Comparison of ENCODE assay signal across 10 cellular contexts in the genomic region with DNA sequence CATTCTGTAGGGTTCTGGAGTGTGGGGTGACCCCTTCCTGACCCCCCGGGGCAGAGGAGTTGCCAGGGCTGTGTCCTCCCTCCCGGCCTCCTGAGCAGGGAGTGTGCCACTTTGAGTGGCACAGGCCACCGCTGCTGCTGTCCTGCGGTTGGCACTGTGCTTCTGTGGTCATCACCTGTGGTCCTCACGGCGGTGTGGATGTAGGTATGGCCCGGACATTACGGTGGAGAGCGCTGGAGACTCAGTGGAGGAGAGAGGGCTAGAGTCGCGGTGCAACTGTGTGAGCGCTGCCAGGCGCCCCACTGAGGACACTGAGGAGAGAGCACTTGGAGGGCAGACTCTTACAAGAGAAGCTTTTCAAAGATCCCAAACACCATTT. TPM values are rescaled to one million over a fixed set of nuclear protein-coding genes. Genes with fewer than 3 reads are reported as not detected.
DNase-seq lines count a peak whose midpoint lies in the region; ATAC-seq and TF ChIP-seq lines count a peak whose summit lies in the region.
"Had no signal": no experiment of that assay in that cellular context is flagged by ENCODE, and none has a peak within 500 bp of the region (broad histone marks: within the 10 kb centered on the region; RNA-seq: fewer than 3 reads in every experiment).

No MANE protein-coding gene starts in this region.

- no peak for ATAC-seq in central memory CD8-positive, alpha-beta T cell (replicated peaks; ENCODE audit: extremely low read depth, poor library complexity, severe bottlenecking)
- ATAC-seq: HCT116; stimulated activated naive CD8-positive, alpha-beta T cell treated with anti-CD3 and anti-CD28 coated beads, Interleukin-15, Interleukin-2, amounts not matched to agents 100 U/mL and 50 U/mL, for 24 hours had no signal

- TF ChIP-seq CTCF in thyroid gland (IDR thresholded peaks at IDR 0.05), result no peak

- peaks cover 85% of the 10 kb centered on the region for H3K4me1 Mint-ChIP-seq in activated naive CD4-positive, alpha-beta T cell treated with anti-CD3 and anti-CD28 coated beads for 36 hours (ENCODE audit: low read depth)
- peaks cover 28% of the 10 kb centered on the region for H3K4me1 Mint-ChIP-seq in central memory CD8-positive, alpha-beta T cell

- DNase-seq in activated naive CD4-positive, alpha-beta T cell treated with anti-CD3 and anti-CD28 coated beads for 36 hours, result no peak
- DNase-seq in activated naive CD4-positive, alpha-beta T cell treated with anti-CD3 and anti-CD28 coated beads, Interleukin-2, amount 50 U/mL, for 16 hours, result no peak
- no peak for DNase-seq in central memory CD8-positive, alpha-beta T cell (ENCODE audit: low spot score in 2 of 2)
- DNase-seq in thyroid gland (no peak), GOT3 (lab: John Stamatoyannopoulos, UW) (no peak), DMS53 treated with DMSO at 0.1 percent for 48 hours (lab: John Stamatoyannopoulos, UW; ENCODE audit: unreplicated experiment) (no peak), NCI-H524 treated with DMSO at 0.1 percent for 48 hours (lab: John Stamatoyannopoulos, UW) (no peak)
- DNase-seq: stimulated activated naive CD8-positive, alpha-beta T cell treated with anti-CD3 and anti-CD28 coated beads, Interleukin-15, Interleukin-2, amounts not matched to agents 100 U/mL and 50 U/mL, for 24 hours had no signal

- TF ChIP-seq POLR2A in thyroid gland (IDR thresholded peaks at IDR 0.05), result no peak

- intact Hi-C loops in activated naive CD4-positive, alpha-beta T cell treated with anti-CD3 and anti-CD28 coated beads for 36 hours (cut with micrococcal nuclease), result no loop called here
- intact Hi-C loops in thyroid gland (cut with DNase I), result no loop called here

- H3K36me3 ChIP-seq in muscle layer of colon (ENCODE audit: insufficient read depth, low read length) (peaks cover 6% of the 10 kb centered on the region), thyroid gland (peaks cover 16 to 19% of the 10 kb centered on the region in 2 donors)

- CTCF ChIA-PET in activated naive CD4-positive, alpha-beta T cell treated with anti-CD3 and anti-CD28 coated beads for 36 hours (lab: Charles Lee), result interaction anchor here (0.8 to 3.0 kb wide), 3 partner anchors 16 to 57 kb away, joined by 3 to 9 read pairs (median 8); a partner anchor contains a TSS

- no peaks in the 10 kb centered on the region for H3K27me3 Mint-ChIP-seq in activated naive CD4-positive, alpha-beta T cell treated with anti-CD3 and anti-CD28 coated beads for 36 hours (ENCODE audit: low read depth)
- H3K27me3 Mint-ChIP-seq in central memory CD8-positive, alpha-beta T cell, result no peaks in the 10 kb centered on the region

- H3K27me3 ChIP-seq in muscle layer of colon (ENCODE audit: control insufficient read depth in 1 of 2, insufficient read depth in 2 of 2, low read length in 2 of 2) (no peaks in the 10 kb centered on the region), thyroid gland (no peaks in the 10 kb centered on the region)

- 87 to 97% methylated on average over 12 to 13 of the region's 13 CpGs for WGBS in thyroid gland, 2 donors

- peak overlapping the region; percentile 44 for H3K27ac ChIP-seq in muscle layer of colon (ENCODE audit: low read depth, low read length)
- H3K27ac ChIP-seq in thyroid gland, result peak overlapping the region; percentile 19 to 83 (median 72)

- no peak overlapping the region for H3K4me3 Mint-ChIP-seq in activated naive CD4-positive, alpha-beta T cell treated with anti-CD3 and anti-CD28 coated beads for 36 hours
- no peak overlapping the region for H3K4me3 Mint-ChIP-seq in central memory CD8-positive, alpha-beta T cell

- no peak overlapping the region for H3K9ac ChIP-seq in muscle layer of colon (ENCODE audit: low read length)

- no peaks in the 10 kb centered on the region for H3K9me3 Mint-ChIP-seq in activated naive CD4-positive, alpha-beta T cell treated with anti-CD3 and anti-CD28 coated beads for 36 hours
- no peaks in the 10 kb centered on the region for H3K9me3 Mint-ChIP-seq in central memory CD8-positive, alpha-beta T cell

- H3K4me3 ChIP-seq in muscle layer of colon (ENCODE audit: low read depth in 1 of 2, low read length in 2 of 2), result no peak overlapping the region
- H3K4me3 ChIP-seq in thyroid gland (replicated peaks in 1 of 3), result no peak overlapping the region

- H3K27ac Mint-ChIP-seq in activated naive CD4-positive, alpha-beta T cell treated with anti-CD3 and anti-CD28 coated beads for 36 hours, result peak overlapping the region; percentile 86
- peak overlapping the region; percentile 82 for H3K27ac Mint-ChIP-seq in central memory CD8-positive, alpha-beta T cell (ENCODE audit: low read depth)

- H3K36me3 Mint-ChIP-seq in activated naive CD4-positive, alpha-beta T cell treated with anti-CD3 and anti-CD28 coated beads for 36 hours (ENCODE audit: low read depth), result peaks cover 66% of the 10 kb centered on the region
- peaks cover 30% of the 10 kb centered on the region for H3K36me3 Mint-ChIP-seq in central memory CD8-positive, alpha-beta T cell (ENCODE audit: insufficient read depth)

- H3K9me3 ChIP-seq in muscle layer of colon (ENCODE audit: low read length) (no peaks in the 10 kb centered on the region), thyroid gland (no peaks in the 10 kb centered on the region)

- H3K4me1 ChIP-seq in muscle layer of colon (ENCODE audit: insufficient read depth, low read length), result peaks cover 20% of the 10 kb centered on the region
- peaks cover 0 to 60% of the 10 kb centered on the region in 2 donors for H3K4me1 ChIP-seq in thyroid gland

RNA-seq across cellular contexts. Expression of a gene that starts 39.1 kb away (rescaled TPM):
- 10 to 100 TPM; 69.0 to 73.1 TPM for total RNA-seq in activated naive CD4-positive, alpha-beta T cell treated with anti-CD3 and anti-CD28 coated beads for 36 hours
- total RNA-seq in thyroid gland, result 10 to 100 TPM; 41.2 to 87.2 (median 69.1) TPM

RNA-seq across cellular contexts. Expression of a gene that starts 57.6 kb away (rescaled TPM):
- 100 to 1,000 TPM; 281 to 290 TPM for total RNA-seq in activated naive CD4-positive, alpha-beta T cell treated with anti-CD3 and anti-CD28 coated beads for 36 hours
- 100 to 1,000 TPM in 1 of 4 donors, 10 to 100 TPM in 2, 1 to 10 TPM in 1; 9.2 to 110 (median 33.3) TPM for total RNA-seq in thyroid gland
